In genomic region chr13:107765724-107766436, GRCh38 we compare ENCODE assay signal across 16 cellular contexts.
A peak's percentile ranks its signal among the peaks of the same experiment; 100 is the strongest.
DNase-seq lines count a peak whose midpoint lies in the region; ATAC-seq and TF ChIP-seq lines count a peak whose summit lies in the region.
"Had no signal": no experiment of that assay in that cellular context is flagged by ENCODE, and none has a peak within 500 bp of the region (broad histone marks: within the 10 kb centered on the region; RNA-seq: fewer than 3 reads in every experiment).

No MANE protein-coding gene starts in this region.

- H3K27ac Mint-ChIP-seq in Calu3 (ENCODE audit: unreplicated experiment), result peak overlapping the region; percentile 46
- no peak overlapping the region for H3K27ac Mint-ChIP-seq in GM23338
- H3K27ac Mint-ChIP-seq: activated naive CD4-positive, alpha-beta T cell treated with anti-CD3 and anti-CD28 coated beads, Interleukin-2, amount 10 ng/mL, durations not matched to agents 7 days and 5 days; HFFc6; naive B cell; stimulated activated naive CD8-positive, alpha-beta T cell treated with anti-CD3 and anti-CD28 coated beads, Interleukin-15, Interleukin-2, amounts not matched to agents 100 ng/mL and 50 ng/mL, for 24 hours had no signal

- H3K79me2 ChIP-seq in GM23338 (replicated peaks; ENCODE audit: insufficient read depth), result no peaks in the 10 kb centered on the region; the same call in 1 of the 2 replicates

- CTCF ChIA-PET in Calu3 (lab: Charles Lee), result no interaction called here

- H4K20me1 ChIP-seq in GM23338 (replicated peaks; ENCODE audit: insufficient read depth), result no peaks in the 10 kb centered on the region

- no peaks in the 10 kb centered on the region for H3K27me3 ChIP-seq in GM23338 (ENCODE audit: insufficient read depth)
- no peaks in the 10 kb centered on the region for H3K27me3 ChIP-seq in foreskin keratinocyte

- no peak for DNase-seq in Calu3
- DNase-seq in NCI-H2081 (lab: John Stamatoyannopoulos, UW), result peak; percentile 78 to 93
- peak; percentile 60 for DNase-seq in iris pigment epithelial cell (ENCODE audit: low read depth)
- DNase-seq in mesenteric fat pad (ENCODE audit: low spot score), result no peak
- DNase-seq in GM23338 (ENCODE audit: low spot score), result no peak
- DNase-seq in MV-4-11 (lab: John Stamatoyannopoulos, UW), result no peak
- no peak for DNase-seq in foreskin keratinocyte
- DNase-seq: activated naive CD4-positive, alpha-beta T cell treated with anti-CD3 and anti-CD28 coated beads, Interleukin-2, amount 10 ng/mL, durations not matched to agents 7 days and 5 days; Caco-2; effector CD4-positive, alpha-beta T cell; HFFc6; naive B cell; NK-92 treated with Interleukin-12 subunit alpha and Interleukin-12 subunit beta, amount 100 ng/mL, for 24 hours had no signal

- H2AFZ ChIP-seq in GM23338, result no peak overlapping the region

- no peak overlapping the region for H3K4me3 ChIP-seq in GM23338

- no peaks in the 10 kb centered on the region for H3F3A ChIP-seq in GM23338 (replicated peaks; ENCODE audit: low read depth)

- H3K27ac ChIP-seq in GM23338 (ENCODE audit: low read depth) (no peak overlapping the region), foreskin keratinocyte (no peak overlapping the region)
- H3K27ac ChIP-seq: RWPE1 had no signal

- intact Hi-C loops in Calu3 (cut with micrococcal nuclease; ENCODE audit: unreplicated experiment), result loop anchor here (10.0 kb wide), 1 partner anchor 69 kb away; no protein-coding TSS in a partner anchor

- H3K4me3 Mint-ChIP-seq in Calu3 (ENCODE audit: low read depth, unreplicated experiment) (no peak overlapping the region), GM23338 (no peak overlapping the region)
- H3K4me3 Mint-ChIP-seq: activated naive CD4-positive, alpha-beta T cell treated with anti-CD3 and anti-CD28 coated beads, Interleukin-2, amount 10 ng/mL, durations not matched to agents 7 days and 5 days; HFFc6; naive B cell; stimulated activated naive CD8-positive, alpha-beta T cell treated with anti-CD3 and anti-CD28 coated beads, Interleukin-15, Interleukin-2, amounts not matched to agents 100 ng/mL and 50 ng/mL, for 24 hours had no signal

- H3K4me2 ChIP-seq in GM23338, result no peak overlapping the region

- H3K36me3 ChIP-seq in GM23338 (ENCODE audit: insufficient read depth), result no peaks in the 10 kb centered on the region

- H3K4me1 ChIP-seq in GM23338 (ENCODE audit: insufficient read depth), result peaks cover 18% of the 10 kb centered on the region
- no peaks in the 10 kb centered on the region for H3K4me1 ChIP-seq in foreskin keratinocyte
- H3K4me1 ChIP-seq: Caco-2 had no signal

- no peaks in the 10 kb centered on the region for H3K4me1 Mint-ChIP-seq in Calu3 (ENCODE audit: low read depth, unreplicated experiment)
- peaks cover 18% of the 10 kb centered on the region for H3K4me1 Mint-ChIP-seq in GM23338
- H3K4me1 Mint-ChIP-seq: activated naive CD4-positive, alpha-beta T cell treated with anti-CD3 and anti-CD28 coated beads, Interleukin-2, amount 10 ng/mL, durations not matched to agents 7 days and 5 days; naive B cell had no signal

- TF ChIP-seq CTCF in Calu3 (IDR thresholded peaks at IDR 0.05; ENCODE audit: unreplicated experiment) (no peak), GM23338 (conservative IDR thresholded peaks at IDR 0.05; ENCODE audit: low read depth in 2 of 2) (no peak), foreskin keratinocyte (conservative IDR thresholded peaks at IDR 0.05) (no peak)

- no peaks in the 10 kb centered on the region for H3K36me3 Mint-ChIP-seq in Calu3 (ENCODE audit: insufficient read depth, unreplicated experiment)
- H3K36me3 Mint-ChIP-seq in GM23338 (ENCODE audit: low read depth), result peaks cover 3% of the 10 kb centered on the region; the same call in 1 of the 3 replicates
- H3K36me3 Mint-ChIP-seq: activated naive CD4-positive, alpha-beta T cell treated with anti-CD3 and anti-CD28 coated beads, Interleukin-2, amount 10 ng/mL, durations not matched to agents 7 days and 5 days; naive B cell had no signal

- no TSS peak for BruUV-seq in Calu3 (replicated peaks; lab: Mats Ljungman, UMichigan)

- H3K9me3 Mint-ChIP-seq in Calu3 (ENCODE audit: low read depth, unreplicated experiment) (no peaks in the 10 kb centered on the region), GM23338 (peaks cover 4% of the 10 kb centered on the region; the same call in 1 of the 3 replicates)
- H3K9me3 Mint-ChIP-seq: stimulated activated naive CD8-positive, alpha-beta T cell treated with anti-CD3 and anti-CD28 coated beads, Interleukin-15, Interleukin-2, amounts not matched to agents 100 ng/mL and 50 ng/mL, for 24 hours had no signal

- no peaks in the 10 kb centered on the region for H3K9me2 ChIP-seq in GM23338 (ENCODE audit: insufficient read depth)

- ATAC-seq in SK-N-SH treated with all-trans-retinoic acid at 6 μM for 48 hours, result peak; percentile 69
- ATAC-seq in GM23338, result no peak
- ATAC-seq in foreskin keratinocyte, result no peak

- H3K27me3 Mint-ChIP-seq in Calu3 (ENCODE audit: unreplicated experiment) (no peaks in the 10 kb centered on the region), GM23338 (ENCODE audit: insufficient read depth, low read depth, poor library complexity) (no peaks in the 10 kb centered on the region)
- H3K27me3 Mint-ChIP-seq: activated naive CD4-positive, alpha-beta T cell treated with anti-CD3 and anti-CD28 coated beads, Interleukin-2, amount 10 ng/mL, durations not matched to agents 7 days and 5 days; naive B cell; stimulated activated naive CD8-positive, alpha-beta T cell treated with anti-CD3 and anti-CD28 coated beads, Interleukin-15, Interleukin-2, amounts not matched to agents 100 ng/mL and 50 ng/mL, for 24 hours had no signal

TF ChIP-seq in SK-N-SH treated with all-trans-retinoic acid at 6 μM for 48 hours, 23 proteins besides CTCF, POLR2A, EP300 and RAD21 (continues in another document):
- TF ChIP-seq CSRNP3 (CRISPR knock-in tag; IDR thresholded peaks at IDR 0.05) (peak; percentile 46; the same call in 1 of the 2 replicates), OSR1 (CRISPR knock-in tag; IDR thresholded peaks at IDR 0.05) (no peak), ZFP3 (CRISPR knock-in tag; IDR thresholded peaks at IDR 0.05) (no peak), ARNTL (CRISPR knock-in tag; IDR thresholded peaks at IDR 0.05; ENCODE audit: borderline replicate concordance, low read depth) (no peak)

TF ChIP-seq in GM23338, 12 proteins besides CTCF, POLR2A, EP300 and RAD21 (continues in another document):
- TF ChIP-seq JUNB (IDR thresholded peaks at IDR 0.05; ENCODE audit: unreplicated experiment), result no peak
- TF ChIP-seq POLR2AphosphoS5 (IDR thresholded peaks at IDR 0.05; ENCODE audit: low read depth), result no peak
- TF ChIP-seq CREB1 (CRISPR knock-in tag; IDR thresholded peaks at IDR 0.05; ENCODE audit: low read depth), result no peak
- no peak for TF ChIP-seq ZNF331 (CRISPR knock-in tag; IDR thresholded peaks at IDR 0.05; ENCODE audit: low read depth)
- TF ChIP-seq EZH2 (IDR thresholded peaks at IDR 0.05; ENCODE audit: low read depth, unreplicated experiment), result no peak
- TF ChIP-seq EZH2phosphoT487 (IDR thresholded peaks at IDR 0.05; ENCODE audit: unreplicated experiment), result no peak

Comparison
In these comparisons a context has a peak if more than half of its experiments do, and no peak if none do; other contexts are left out.
1. DNase-seq: peak in NCI-H2081 (2 of 2) and iris pigment epithelial cell (single experiment); none in Calu3 (single experiment), mesenteric fat pad (single experiment), GM23338 (single experiment), MV-4-11 (single experiment) and foreskin keratinocyte (0 of 2).